ENCODE assay signal across 26 cellular contexts in genomic region chr19:903266-903797, GRCh38. TPM values are rescaled to one million over a fixed set of nuclear protein-coding genes. Genes with fewer than 3 reads are reported as not detected.
DNase-seq lines count a peak whose midpoint lies in the region; ATAC-seq, FAIRE-seq and TF ChIP-seq lines count a peak whose summit lies in the region.
"Had no signal": no experiment of that assay in that cellular context is flagged by ENCODE, and none has a peak within 500 bp of the region (broad histone marks: within the 10 kb centered on the region; RNA-seq: fewer than 3 reads in every experiment).

No MANE protein-coding gene starts in this region.

- POLR2A ChIA-PET in RWPE1 (lab: Yijun Ruan, JAX; ENCODE audit: low non-redundant PET): no interaction called here

- H3K4me3 Mint-ChIP-seq in endodermal cell: no peak overlapping the region
- H3K4me3 Mint-ChIP-seq: immature natural killer cell, naive B cell had no signal

- no peaks in the 10 kb centered on the region for H3K4me1 ChIP-seq in endodermal cell (ENCODE audit: control insufficient read depth, insufficient read depth, low read length)
- H3K4me1 ChIP-seq: ascending aorta, psoas muscle had no signal

- WGBS in endodermal cell (ENCODE audit: insufficient coverage in 1 of 2, insufficient read length in 1 of 2), 2 experiments: 81 to 84% methylated on average over 19 to 31 of the region's 32 CpGs

- FAIRE-seq in GM12892 (lab: Jason Lieb, UNC): no peak

- no peaks in the 10 kb centered on the region for H3K27me3 ChIP-seq in endodermal cell (ENCODE audit: control insufficient read depth, insufficient read depth, low read length, poor library complexity, severe bottlenecking)
- H3K27me3 ChIP-seq: ascending aorta; BLaER1 treated with 17β-estradiol and CSF1 and Interleukin-3, amounts not matched to agents 10 nM and 100 nM had no signal

- CTCF ChIA-PET in RWPE1 (lab: Yijun Ruan, JAX): interaction anchor here (0.7 kb wide), 2 partner anchors 54 to 78 kb away, joined by 3 to 5 read pairs; no protein-coding TSS in a partner anchor

- peaks cover 18% of the 10 kb centered on the region for H3K36me3 Mint-ChIP-seq in endodermal cell (ENCODE audit: low read depth)
- H3K36me3 Mint-ChIP-seq: immature natural killer cell, naive B cell, type B pancreatic cell had no signal

- no peak for TF ChIP-seq POLR2A in GM12892 (IDR thresholded peaks at IDR 0.05; ENCODE audit: low read depth, low read length)

- H3K4me1 Mint-ChIP-seq in endodermal cell: peaks cover 3% of the 10 kb centered on the region

- H3K9me3 Mint-ChIP-seq in endodermal cell: no peaks in the 10 kb centered on the region
- H3K9me3 Mint-ChIP-seq: H9, immature natural killer cell, naive B cell, type B pancreatic cell had no signal

- no peaks in the 10 kb centered on the region for H3K9me3 ChIP-seq in endodermal cell (ENCODE audit: control insufficient read depth, low read length)
- H3K9me3 ChIP-seq: ascending aorta; BLaER1 treated with 17β-estradiol and CSF1 and Interleukin-3, amounts not matched to agents 10 nM and 100 nM; psoas muscle had no signal

- DNase-seq in NCI-H2171 treated with DMSO at 0.1 percent for 48 hours (lab: John Stamatoyannopoulos, UW) (peak; percentile 31), NCI-H2171 (lab: John Stamatoyannopoulos, UW) (no peak), RWPE1 (ENCODE audit: low spot score) (no peak), endodermal cell (peak; percentile 48), sciatic nerve (ENCODE audit: low spot score) (no peak), GM19240 (ENCODE audit: insufficient read length, low spot score) (no peak), GM12892 (ENCODE audit: insufficient read length) (no peak)
- DNase-seq: 8988T; activated CD4-positive, alpha-beta T cell treated with anti-CD3 and anti-CD28 coated beads, Interleukin-2, amount 50 U/mL, for 1 hour; cortex of kidney; DMS79; H9; immature natural killer cell; naive B cell; NCI-H1105; PC-9; stimulated activated naive CD8-positive, alpha-beta T cell treated with anti-CD3 and anti-CD28 coated beads, Interleukin-15, Interleukin-2, amounts not matched to agents 100 U/mL and 50 U/mL, for 24 hours had no signal

- no peak overlapping the region for H3K9ac ChIP-seq in endodermal cell (ENCODE audit: extremely low read depth, low read length, poor library complexity, severe bottlenecking)
- H3K9ac ChIP-seq: BLaER1 treated with 17β-estradiol and CSF1 and Interleukin-3, amounts not matched to agents 10 nM and 100 nM had no signal

- intact Hi-C loops in sciatic nerve (cut with DNase I): no loop called here

- peak; percentile 12 for ATAC-seq in sciatic nerve
- ATAC-seq in GM21381 (IDR thresholded peaks at IDR 0.05; ENCODE audit: unreplicated experiment): no peak
- ATAC-seq: stimulated activated naive CD8-positive, alpha-beta T cell treated with anti-CD3 and anti-CD28 coated beads, Interleukin-15, Interleukin-2, amounts not matched to agents 100 U/mL and 50 U/mL, for 24 hours had no signal

- H3K27me3 Mint-ChIP-seq in endodermal cell (ENCODE audit: insufficient read depth): no peaks in the 10 kb centered on the region
- H3K27me3 Mint-ChIP-seq: naive B cell, type B pancreatic cell had no signal

- no peak overlapping the region for H3K27ac Mint-ChIP-seq in endodermal cell
- H3K27ac Mint-ChIP-seq: type B pancreatic cell had no signal

- peak overlapping the region; percentile 59 for H3K27ac ChIP-seq in RWPE1
- no peak overlapping the region for H3K27ac ChIP-seq in endodermal cell (ENCODE audit: low read depth, low read length)
- H3K27ac ChIP-seq: ascending aorta; BLaER1 treated with 17β-estradiol and CSF1 and Interleukin-3, amounts not matched to agents 10 nM and 100 nM; PC-9; psoas muscle had no signal

- TF ChIP-seq CTCF in RWPE1 (conservative IDR thresholded peaks at IDR 0.05; ENCODE audit: low read depth) (no peak), endodermal cell (conservative IDR thresholded peaks at IDR 0.05) (no peak)

- H3K36me3 ChIP-seq in endodermal cell (ENCODE audit: control insufficient read depth, insufficient read depth, low read length): peaks cover 12% of the 10 kb centered on the region

- no peak overlapping the region for H3K4me3 ChIP-seq in endodermal cell (ENCODE audit: low read length)
- H3K4me3 ChIP-seq: ascending aorta; BLaER1 treated with 17β-estradiol and CSF1 and Interleukin-3, amounts not matched to agents 10 nM and 100 nM; PC-9; psoas muscle had no signal

RNA-seq across cellular contexts. Expression of gene R3HDM4, which starts 9.7 kb away (rescaled TPM):
- total RNA-seq in endodermal cell (10 to 100 TPM; 61.1 to 64.7 TPM), sciatic nerve (48.9 TPM)
- 54.6 TPM for polyA plus RNA-seq in endodermal cell (2013, experiment 1 of 2)
- 56.9 TPM for polyA plus RNA-seq in endodermal cell (2013, experiment 2 of 2)
- polyA plus RNA-seq in GM12892 (2012; ENCODE audit: missing spikeins): 25.0 TPM

RNA-seq across cellular contexts. Expression of gene RNU6-9, which starts 10.0 kb away (rescaled TPM):
- total RNA-seq in endodermal cell: not detected
- polyA plus RNA-seq in endodermal cell (2013, experiment 1 of 2): under 0.01 TPM
- polyA plus RNA-seq in endodermal cell (2013, experiment 2 of 2): under 0.01 TPM
- total RNA-seq in sciatic nerve: not detected
- not detected for polyA plus RNA-seq in GM12892 (2012; ENCODE audit: missing spikeins)
- total RNA-seq: ascending aorta, H9, LHCN-M2, lung microvascular endothelial cell, NCI-H460, PC-9, psoas muscle had no signal
- polyA plus RNA-seq: esophagus, immature natural killer cell, psoas muscle had no signal

RNA-seq across cellular contexts. Expression of gene MED16, which starts 10.3 kb away (rescaled TPM):
- total RNA-seq in endodermal cell: 10 to 100 TPM; 75.8 to 92.4 TPM
- polyA plus RNA-seq in endodermal cell (2013, experiment 1 of 2): 69.8 TPM
- 66.0 TPM for polyA plus RNA-seq in endodermal cell (2013, experiment 2 of 2)
- total RNA-seq in sciatic nerve: 55.7 TPM
- 7.4 TPM for polyA plus RNA-seq in GM12892 (2012; ENCODE audit: missing spikeins)

RNA-seq across cellular contexts. Expression of gene KISS1R, which starts 13.8 kb away (rescaled TPM):
- total RNA-seq in endodermal cell (under 1 TPM in 1 of 2 donors, not detected in 1; 0.73 TPM), sciatic nerve (not detected)
- polyA plus RNA-seq in endodermal cell (2013, experiment 1 of 2): 1.3 TPM
- 0.70 TPM for polyA plus RNA-seq in endodermal cell (2013, experiment 2 of 2)
- 0.36 TPM for polyA plus RNA-seq in GM12892 (2012; ENCODE audit: missing spikeins)
- total RNA-seq: ascending aorta, LHCN-M2, lung microvascular endothelial cell, NCI-H460, PC-9, psoas muscle had no signal
- polyA plus RNA-seq: immature natural killer cell had no signal

RNA-seq across cellular contexts. Expression of gene ARID3A, which starts 22.5 kb away (rescaled TPM):
- 100 to 1,000 TPM; 121 to 124 TPM for total RNA-seq in endodermal cell
- 40.4 TPM for polyA plus RNA-seq in endodermal cell (2013, experiment 1 of 2)
- 41.7 TPM for polyA plus RNA-seq in endodermal cell (2013, experiment 2 of 2)
- 13.6 TPM for total RNA-seq in sciatic nerve
- polyA plus RNA-seq in GM12892 (2012; ENCODE audit: missing spikeins): 20.7 TPM

Comparison
In these comparisons a context has a peak if more than half of its experiments do, and no peak if none do; other contexts are left out.
1. DNase-seq: peak in NCI-H2171 treated with DMSO at 0.1 percent for 48 hours (single experiment) and endodermal cell (single experiment); none in NCI-H2171 (single experiment), RWPE1 (single experiment), sciatic nerve (single experiment), GM19240 (single experiment) and GM12892 (single experiment).